Comparison of ENCODE assay signal across 17 cellular contexts in the genomic region with DNA sequence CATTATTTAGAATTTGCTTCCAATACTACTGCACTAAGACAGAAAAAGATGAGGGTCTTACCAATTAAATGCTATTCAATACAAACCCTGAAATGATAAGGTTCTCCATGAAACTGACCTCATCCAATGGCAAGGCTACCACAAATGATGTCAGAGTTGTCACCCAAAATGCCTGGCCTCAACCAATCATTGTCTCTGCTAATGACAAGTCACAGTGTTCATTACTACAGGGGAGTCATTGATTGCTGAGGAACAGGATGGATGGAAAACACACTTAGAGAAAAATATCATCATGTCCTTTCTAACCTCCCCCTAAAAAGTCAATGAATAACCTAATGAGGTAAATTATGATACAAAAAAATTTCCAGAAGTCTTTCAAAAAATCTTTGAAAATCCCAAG.
DNase-seq lines count a peak whose midpoint lies in the region; ATAC-seq and TF ChIP-seq lines count a peak whose summit lies in the region.
"Had no signal": no experiment of that assay in that cellular context is flagged by ENCODE, and none has a peak within 500 bp of the region (broad histone marks: within the 10 kb centered on the region; RNA-seq: fewer than 3 reads in every experiment).

No MANE protein-coding gene starts in this region.

- H3K27me3 Mint-ChIP-seq in activated naive CD4-positive, alpha-beta T cell treated with anti-CD3 and anti-CD28 coated beads, Interleukin-2, amount 10 ng/mL, durations not matched to agents 7 days and 5 days: no peaks in the 10 kb centered on the region
- no peaks in the 10 kb centered on the region for H3K27me3 Mint-ChIP-seq in activated naive CD8-positive, alpha-beta T cell treated with anti-CD3 and anti-CD28 coated beads, Interleukin-2, amount 50 U/mL, for 24 hours

- H3K9me3 Mint-ChIP-seq in activated naive CD4-positive, alpha-beta T cell treated with anti-CD3 and anti-CD28 coated beads, Interleukin-2, amount 10 ng/mL, durations not matched to agents 7 days and 5 days: peaks cover 14% of the 10 kb centered on the region
- peaks cover 12% of the 10 kb centered on the region for H3K9me3 Mint-ChIP-seq in activated naive CD8-positive, alpha-beta T cell treated with anti-CD3 and anti-CD28 coated beads, Interleukin-2, amount 50 U/mL, for 24 hours

- H3K4me1 Mint-ChIP-seq in activated naive CD4-positive, alpha-beta T cell treated with anti-CD3 and anti-CD28 coated beads, Interleukin-2, amount 10 ng/mL, durations not matched to agents 7 days and 5 days: peaks cover 89% of the 10 kb centered on the region
- H3K4me1 Mint-ChIP-seq in activated naive CD8-positive, alpha-beta T cell treated with anti-CD3 and anti-CD28 coated beads, Interleukin-2, amount 50 U/mL, for 24 hours: peaks cover 95% of the 10 kb centered on the region

- H3K4me3 Mint-ChIP-seq in activated naive CD4-positive, alpha-beta T cell treated with anti-CD3 and anti-CD28 coated beads, Interleukin-2, amount 10 ng/mL, durations not matched to agents 7 days and 5 days: peak overlapping the region; percentile 56
- H3K4me3 Mint-ChIP-seq in activated naive CD8-positive, alpha-beta T cell treated with anti-CD3 and anti-CD28 coated beads, Interleukin-2, amount 50 U/mL, for 24 hours: peak overlapping the region; percentile 75

- peaks cover 41% of the 10 kb centered on the region for H3K36me3 Mint-ChIP-seq in activated naive CD4-positive, alpha-beta T cell treated with anti-CD3 and anti-CD28 coated beads, Interleukin-2, amount 10 ng/mL, durations not matched to agents 7 days and 5 days
- peaks cover 29% of the 10 kb centered on the region for H3K36me3 Mint-ChIP-seq in activated naive CD8-positive, alpha-beta T cell treated with anti-CD3 and anti-CD28 coated beads, Interleukin-2, amount 50 U/mL, for 24 hours (ENCODE audit: low read depth)

- peak; percentile 21 for ATAC-seq in activated naive CD8-positive, alpha-beta T cell treated with anti-CD3 and anti-CD28 coated beads, Interleukin-2, amount 50 U/mL, for 24 hours
- no peak for ATAC-seq in HG03095 (IDR thresholded peaks at IDR 0.05; ENCODE audit: unreplicated experiment)
- ATAC-seq: activated CD4-positive, CD25-positive, alpha-beta regulatory T cell treated with anti-CD3 and anti-CD28 coated beads, Interleukin-2, amount 50 U/mL, for 24 hours; pancreas had no signal

- no peak for TF ChIP-seq POLR2A in spleen (IDR thresholded peaks at IDR 0.05)

- intact Hi-C loops in spleen (cut with DNase I; ENCODE audit: low total_unique reads): no loop called here

- peaks cover 0 to 29% (median 0%) of the 10 kb centered on the region in 6 donors for H3K36me3 ChIP-seq in spleen

- peaks cover 0 to 9% (median 0%) of the 10 kb centered on the region in 8 donors for H3K9me3 ChIP-seq in spleen
- H3K9me3 ChIP-seq: pancreas had no signal

- no peak for DNase-seq in activated naive CD4-positive, alpha-beta T cell treated with anti-CD3 and anti-CD28 coated beads, Interleukin-2, amount 10 ng/mL, durations not matched to agents 7 days and 5 days
- DNase-seq in activated naive CD4-positive, alpha-beta T cell (lab: John Stamatoyannopoulos, UW): no peak
- DNase-seq in T-helper 1 cell (peak in 3 of 5 donors; percentile 19 to 41 (median 21)), spleen (no peak), DMS153 treated with DMSO at 0.1 percent for 48 hours (lab: John Stamatoyannopoulos, UW; ENCODE audit: unreplicated experiment) (no peak)
- DNase-seq in activated naive CD8-positive, alpha-beta T cell treated with anti-CD3 and anti-CD28 coated beads, Interleukin-2, amount 50 U/mL, for 24 hours: no peak
- no peak for DNase-seq in stimulated activated CD4-positive, alpha-beta T cell treated with anti-CD3 and anti-CD28 coated beads, Interleukin-4, amount 100 ng/mL, for 24 hours
- DNase-seq: dorsolateral prefrontal cortex; NCI-H2029; NCI-H446; pancreas; Right ventricle myocardium superior; stimulated activated CD8-positive, alpha-beta memory T cell treated with anti-CD3 and anti-CD28 coated beads, Interleukin-4, amount 100 ng/mL, for 48 hours; T-helper 9 cell; tibial artery had no signal

- peak overlapping the region in 1 of 8 donors; percentile 33 for H3K4me3 ChIP-seq in spleen
- H3K4me3 ChIP-seq: dorsolateral prefrontal cortex, pancreas, tibial artery had no signal

- no peak for TF ChIP-seq CTCF in spleen (IDR thresholded peaks at IDR 0.05 in 8 of 11, conservative IDR thresholded peaks at IDR 0.05 in 3 of 11)

- CTCF ChIA-PET in activated naive CD4-positive, alpha-beta T cell treated with anti-CD3 and anti-CD28 coated beads, Interleukin-2, amount 10 ng/mL, durations not matched to agents 7 days and 5 days (lab: Charles Lee): interaction anchor here (1.4 kb wide), 1 partner anchor 186 kb away, joined by 4 read pairs; no protein-coding TSS in a partner anchor

- peak overlapping the region; percentile 94 for H3K27ac Mint-ChIP-seq in activated naive CD4-positive, alpha-beta T cell treated with anti-CD3 and anti-CD28 coated beads, Interleukin-2, amount 10 ng/mL, durations not matched to agents 7 days and 5 days
- peak overlapping the region; percentile 95 for H3K27ac Mint-ChIP-seq in activated naive CD8-positive, alpha-beta T cell treated with anti-CD3 and anti-CD28 coated beads, Interleukin-2, amount 50 U/mL, for 24 hours

- H3K27ac ChIP-seq in spleen: peak overlapping the region; percentile 48 to 76 (median 68)
- H3K27ac ChIP-seq: dorsolateral prefrontal cortex, pancreas, tibial artery had no signal

- peaks cover 3 to 92% (median 33%) of the 10 kb centered on the region in 6 donors for H3K4me1 ChIP-seq in spleen

- no peaks in the 10 kb centered on the region for H3K27me3 ChIP-seq in spleen (replicated peaks in 1 of 7)
- H3K27me3 ChIP-seq: dorsolateral prefrontal cortex, pancreas, tibial artery had no signal

Comparison
In these comparisons a context has a peak if more than half of its experiments do, and no peak if none do; other contexts are left out.
1. DNase-seq: peak in T-helper 1 cell (3 of 5); none in activated naive CD4-positive, alpha-beta T cell treated with anti-CD3 and anti-CD28 coated beads, Interleukin-2, amount 10 ng/mL, durations not matched to agents 7 days and 5 days (single experiment), activated naive CD4-positive, alpha-beta T cell (0 of 4), activated naive CD8-positive, alpha-beta T cell treated with anti-CD3 and anti-CD28 coated beads, Interleukin-2, amount 50 U/mL, for 24 hours (single experiment), spleen (single experiment), stimulated activated CD4-positive, alpha-beta T cell treated with anti-CD3 and anti-CD28 coated beads, Interleukin-4, amount 100 ng/mL, for 24 hours (single experiment) and DMS153 treated with DMSO at 0.1 percent for 48 hours (single experiment).